8 cellular contexts compared by ENCODE assay signal in the genomic region with DNA sequence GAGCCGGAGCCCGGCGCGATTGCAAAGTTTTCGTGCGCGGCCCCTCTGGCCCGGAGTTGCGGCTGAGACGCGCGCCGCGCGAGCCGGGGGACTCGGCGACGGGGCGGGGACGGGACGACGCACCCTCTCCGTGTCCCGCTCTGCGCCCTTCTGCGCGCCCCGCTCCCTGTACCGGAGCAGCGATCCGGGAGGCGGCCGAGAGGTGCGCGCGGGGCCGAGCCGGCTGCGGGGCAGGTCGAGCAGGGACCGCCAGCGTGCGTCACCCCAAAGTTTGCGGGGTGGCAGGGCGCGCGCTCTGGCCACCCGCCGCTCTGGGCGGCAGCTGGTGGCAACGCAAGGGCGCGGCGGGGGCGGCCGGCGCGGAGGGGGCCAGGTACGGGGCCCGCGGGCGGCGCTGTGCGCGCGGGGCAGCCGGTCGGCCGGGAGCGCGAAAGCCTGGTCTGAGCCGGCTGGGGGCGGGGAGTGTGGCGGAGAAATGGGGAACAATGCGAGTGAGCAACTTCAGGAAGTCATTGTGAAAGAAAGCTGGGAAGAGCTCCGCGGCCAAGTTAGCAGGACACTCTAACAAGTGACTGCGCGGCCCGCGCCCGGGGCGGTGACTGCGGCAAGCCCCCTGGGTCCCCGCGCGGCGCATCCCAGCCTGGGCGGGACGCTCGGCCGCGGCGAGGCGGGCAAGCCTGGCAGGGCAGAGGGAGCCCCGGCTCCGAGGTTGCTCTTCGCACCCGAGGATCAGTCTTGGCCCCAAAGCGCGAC. TPM values are rescaled to one million over a fixed set of nuclear protein-coding genes. Genes with fewer than 3 reads are reported as not detected.
DNase-seq lines count a peak whose midpoint lies in the region; ATAC-seq, FAIRE-seq and TF ChIP-seq lines count a peak whose summit lies in the region.

A gene (plus strand): TSS at position 559 of the 753 bp plus-strand sequence. CDS start 14,346 bp downstream, outside the sequence.

- intact Hi-C loops in Right ventricle myocardium superior (cut with DNase I), result no loop called here
- intact Hi-C loops in posterior vena cava (cut with DNase I), result no loop called here

- peak; percentile 90 for FAIRE-seq in GM12891 (lab: Jason Lieb, UNC)

- peak; percentile 78 for ATAC-seq in Right ventricle myocardium superior (ENCODE audit: poor library complexity)

- peak; percentile 22 for DNase-seq in GM12891 (ENCODE audit: insufficient read length, low spot score)
- DNase-seq in NCI-H69 (lab: John Stamatoyannopoulos, UW), result peak; percentile 29
- DNase-seq in activated T-helper 1 cell treated with Interleukin-2 at 50 U/mL for 16 hours (ENCODE audit: low read depth), result peak; percentile 42
- DNase-seq in Right ventricle myocardium superior, result peak; percentile 87
- DNase-seq in posterior vena cava (ENCODE audit: low spot score), result peak; percentile 93
- DNase-seq in inferior parietal cortex (ENCODE audit: extremely low spot score), result no peak
- DNase-seq in NCI-H1092 treated with DMSO at 0.1 percent for 48 hours (lab: John Stamatoyannopoulos, UW), result no peak

- H3K9me3 ChIP-seq in HEK293 (ENCODE audit: control insufficient read depth, insufficient read depth, low read depth, low read length), result no peaks in the 10 kb centered on the region

- POLR2A ChIA-PET in HEK293 (lab: Yijun Ruan, JAX), result no interaction called here

- no peaks in the 10 kb centered on the region for H3K36me3 ChIP-seq in HEK293 (ENCODE audit: control insufficient read depth in 2 of 2, insufficient read depth in 1 of 2, low read length in 2 of 2)

- TF ChIP-seq CTCF in HEK293 (tag by site-specific recombination; IDR thresholded peaks at IDR 0.05), result no peak

- no peak for TF ChIP-seq POLR2A in GM12891 (IDR thresholded peaks at IDR 0.05; ENCODE audit: low read depth, low read length)

- H3K4me1 ChIP-seq in HEK293 (ENCODE audit: control insufficient read depth, insufficient read depth, low read length), result no peaks in the 10 kb centered on the region

- H3K4me3 ChIP-seq in HEK293 (ENCODE audit: low read depth, low read length), result peak within 1 kb of the TSS; percentile 48

- H3K27ac ChIP-seq in HEK293 (ENCODE audit: extremely low read depth, low read depth, low read length), result no peak within 1 kb of the TSS; the same call in 1 of the 2 replicates

- CTCF ChIA-PET in HEK293 (lab: Yijun Ruan, JAX), result no interaction called here

TF ChIP-seq in GM12891, 5 proteins besides CTCF, POLR2A, EP300 and RAD21:
- TF ChIP-seq PAX5 (IDR thresholded peaks at IDR 0.05; ENCODE audit: insufficient read depth, low read length, severe bottlenecking), result no peak
- no peak for TF ChIP-seq SPI1 (IDR thresholded peaks at IDR 0.05; ENCODE audit: low read depth, low read length)
- no peak for TF ChIP-seq POLR2AphosphoS5 (IDR thresholded peaks at IDR 0.05; ENCODE audit: low read depth, low read length)
- TF ChIP-seq TAF1 (IDR thresholded peaks at IDR 0.05; ENCODE audit: low read depth, low read length), result no peak; the same call in 1 of the 2 replicates
- TF ChIP-seq POU2F2 (IDR thresholded peaks at IDR 0.05; ENCODE audit: low read depth, low read length), result no peak

TF ChIP-seq in HEK293, 187 proteins besides CTCF, POLR2A, EP300 and RAD21 (continues in another document):
- TF ChIP-seq ZBTB8A (tag by site-specific recombination; IDR thresholded peaks at IDR 0.05) (no peak), ZNF791 (tag by site-specific recombination; IDR thresholded peaks at IDR 0.05) (no peak), ZNF629 (tag by site-specific recombination; IDR thresholded peaks at IDR 0.05) (no peak), ZNF792 (tag by site-specific recombination; IDR thresholded peaks at IDR 0.05) (no peak), GLIS1 (tag by site-specific recombination; IDR thresholded peaks at IDR 0.05) (no peak), ZNF660 (tag by site-specific recombination; IDR thresholded peaks at IDR 0.05) (no peak), ZNF335 (tag by site-specific recombination; conservative IDR thresholded peaks at IDR 0.05) (peak; percentile 43), ZNF510 (tag by site-specific recombination; IDR thresholded peaks at IDR 0.05; ENCODE audit: insufficient replicate concordance) (no peak), ZNF600 (tag by site-specific recombination; IDR thresholded peaks at IDR 0.05) (no peak), ZNF202 (tag by site-specific recombination; IDR thresholded peaks at IDR 0.05; ENCODE audit: borderline replicate concordance) (no peak), FEZF1 (tag by site-specific recombination; IDR thresholded peaks at IDR 0.05) (no peak), ZNF571 (tag by site-specific recombination; IDR thresholded peaks at IDR 0.05) (no peak), PRDM1 (tag by site-specific recombination; IDR thresholded peaks at IDR 0.05) (no peak)
- TF ChIP-seq, protein P1, sequence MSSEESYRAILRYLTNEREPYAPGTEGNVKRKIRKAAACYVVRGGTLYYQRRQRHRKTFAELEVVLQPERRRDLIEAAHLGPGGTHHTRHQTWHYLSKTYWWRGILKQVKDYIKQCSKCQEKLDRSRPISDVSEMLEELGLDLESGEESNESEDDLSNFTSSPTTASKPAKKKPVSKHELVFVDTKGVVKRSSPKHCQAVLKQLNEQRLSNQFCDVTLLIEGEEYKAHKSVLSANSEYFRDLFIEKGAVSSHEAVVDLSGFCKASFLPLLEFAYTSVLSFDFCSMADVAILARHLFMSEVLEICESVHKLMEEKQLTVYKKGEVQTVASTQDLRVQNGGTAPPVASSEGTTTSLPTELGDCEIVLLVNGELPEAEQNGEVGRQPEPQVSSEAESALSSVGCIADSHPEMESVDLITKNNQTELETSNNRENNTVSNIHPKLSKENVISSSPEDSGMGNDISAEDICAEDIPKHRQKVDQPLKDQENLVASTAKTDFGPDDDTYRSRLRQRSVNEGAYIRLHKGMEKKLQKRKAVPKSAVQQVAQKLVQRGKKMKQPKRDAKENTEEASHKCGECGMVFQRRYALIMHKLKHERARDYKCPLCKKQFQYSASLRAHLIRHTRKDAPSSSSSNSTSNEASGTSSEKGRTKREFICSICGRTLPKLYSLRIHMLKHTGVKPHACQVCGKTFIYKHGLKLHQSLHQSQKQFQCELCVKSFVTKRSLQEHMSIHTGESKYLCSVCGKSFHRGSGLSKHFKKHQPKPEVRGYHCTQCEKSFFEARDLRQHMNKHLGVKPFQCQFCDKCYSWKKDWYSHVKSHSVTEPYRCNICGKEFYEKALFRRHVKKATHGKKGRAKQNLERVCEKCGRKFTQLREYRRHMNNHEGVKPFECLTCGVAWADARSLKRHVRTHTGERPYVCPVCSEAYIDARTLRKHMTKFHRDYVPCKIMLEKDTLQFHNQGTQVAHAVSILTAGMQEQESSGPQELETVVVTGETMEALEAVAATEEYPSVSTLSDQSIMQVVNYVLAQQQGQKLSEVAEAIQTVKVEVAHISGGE (tag by site-specific recombination; conservative IDR thresholded peaks at IDR 0.05; ENCODE audit: low read depth), result 0 out of 2 replicates have a peak, but pooled peaks have one; percentile 18
- TF ChIP-seq, protein P2, sequence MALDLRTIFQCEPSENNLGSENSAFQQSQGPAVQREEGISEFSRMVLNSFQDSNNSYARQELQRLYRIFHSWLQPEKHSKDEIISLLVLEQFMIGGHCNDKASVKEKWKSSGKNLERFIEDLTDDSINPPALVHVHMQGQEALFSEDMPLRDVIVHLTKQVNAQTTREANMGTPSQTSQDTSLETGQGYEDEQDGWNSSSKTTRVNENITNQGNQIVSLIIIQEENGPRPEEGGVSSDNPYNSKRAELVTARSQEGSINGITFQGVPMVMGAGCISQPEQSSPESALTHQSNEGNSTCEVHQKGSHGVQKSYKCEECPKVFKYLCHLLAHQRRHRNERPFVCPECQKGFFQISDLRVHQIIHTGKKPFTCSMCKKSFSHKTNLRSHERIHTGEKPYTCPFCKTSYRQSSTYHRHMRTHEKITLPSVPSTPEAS (tag by site-specific recombination; IDR thresholded peaks at IDR 0.05), result no peak
- TF ChIP-seq, protein P3, sequence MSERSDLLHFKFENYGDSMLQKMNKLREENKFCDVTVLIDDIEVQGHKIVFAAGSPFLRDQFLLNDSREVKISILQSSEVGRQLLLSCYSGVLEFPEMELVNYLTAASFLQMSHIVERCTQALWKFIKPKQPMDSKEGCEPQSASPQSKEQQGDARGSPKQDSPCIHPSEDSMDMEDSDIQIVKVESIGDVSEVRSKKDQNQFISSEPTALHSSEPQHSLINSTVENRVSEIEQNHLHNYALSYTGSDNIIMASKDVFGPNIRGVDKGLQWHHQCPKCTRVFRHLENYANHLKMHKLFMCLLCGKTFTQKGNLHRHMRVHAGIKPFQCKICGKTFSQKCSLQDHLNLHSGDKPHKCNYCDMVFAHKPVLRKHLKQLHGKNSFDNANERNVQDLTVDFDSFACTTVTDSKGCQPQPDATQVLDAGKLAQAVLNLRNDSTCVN (tag by site-specific recombination; optimal IDR thresholded peaks at IDR 0.05), result peak; percentile 54
- TF ChIP-seq, protein P4, sequence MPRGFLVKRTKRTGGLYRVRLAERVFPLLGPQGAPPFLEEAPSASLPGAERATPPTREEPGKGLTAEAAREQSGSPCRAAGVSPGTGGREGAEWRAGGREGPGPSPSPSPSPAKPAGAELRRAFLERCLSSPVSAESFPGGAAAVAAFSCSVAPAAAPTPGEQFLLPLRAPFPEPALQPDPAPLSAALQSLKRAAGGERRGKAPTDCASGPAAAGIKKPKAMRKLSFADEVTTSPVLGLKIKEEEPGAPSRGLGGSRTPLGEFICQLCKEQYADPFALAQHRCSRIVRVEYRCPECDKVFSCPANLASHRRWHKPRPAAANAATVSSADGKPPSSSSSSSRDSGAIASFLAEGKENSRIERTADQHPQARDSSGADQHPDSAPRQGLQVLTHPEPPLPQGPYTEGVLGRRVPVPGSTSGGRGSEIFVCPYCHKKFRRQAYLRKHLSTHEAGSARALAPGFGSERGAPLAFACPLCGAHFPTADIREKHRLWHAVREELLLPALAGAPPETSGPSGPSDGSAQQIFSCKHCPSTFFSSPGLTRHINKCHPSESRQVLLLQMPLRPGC (tag by site-specific recombination; IDR thresholded peaks at IDR 0.05), result no peak

RNA-seq across cellular contexts. Expression of the gene that starts here (rescaled TPM):
- 39.6 TPM for polyA plus RNA-seq in GM12891 (2012; ENCODE audit: low read depth, missing spikeins)
- total RNA-seq in Right ventricle myocardium superior, result 2.4 TPM
- total RNA-seq in posterior vena cava, result 10 to 100 TPM; 11.9 to 13.7 TPM

Comparison
In these comparisons a context has a peak if more than half of its experiments do, and no peak if none do; other contexts are left out.
1. DNase-seq: peak in GM12891 (single experiment), NCI-H69 (single experiment), activated T-helper 1 cell treated with Interleukin-2 at 50 U/mL for 16 hours (single experiment), Right ventricle myocardium superior (single experiment) and posterior vena cava (single experiment); none in inferior parietal cortex (single experiment) and NCI-H1092 treated with DMSO at 0.1 percent for 48 hours (single experiment).